ENCODE assay signal across 14 cellular contexts in the genomic region with DNA sequence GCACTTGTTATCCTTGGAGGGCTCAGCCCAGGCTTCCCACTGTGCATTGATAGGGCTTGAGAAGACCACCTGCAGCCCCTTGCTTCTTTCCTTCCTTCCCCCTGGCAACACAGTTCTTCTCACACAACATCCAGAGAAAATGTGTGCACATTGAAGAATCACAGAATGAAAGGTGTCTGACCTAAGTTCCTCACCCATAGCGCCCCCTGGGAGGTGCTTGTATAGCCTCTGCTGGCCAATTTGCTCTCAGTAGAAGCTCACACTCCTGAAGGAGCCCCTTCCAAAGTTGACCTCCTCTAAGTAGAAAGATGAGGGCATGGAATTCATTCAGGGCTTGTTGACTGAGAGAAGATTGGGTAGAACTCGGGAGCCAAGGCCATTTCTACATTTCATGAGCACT.
DNase-seq lines count a peak whose midpoint lies in the region; ATAC-seq and TF ChIP-seq lines count a peak whose summit lies in the region.
"Had no signal": no experiment of that assay in that cellular context is flagged by ENCODE, and none has a peak within 500 bp of the region (broad histone marks: within the 10 kb centered on the region; RNA-seq: fewer than 3 reads in every experiment).

No MANE protein-coding gene starts in this region.

- DNase-seq in ACHN (peak; percentile 26), GM12865 (ENCODE audit: low read depth) (peak; percentile 24), OCI-LY7 (ENCODE audit: low spot score) (peak; percentile 1), iPS-NIHi11 (ENCODE audit: low spot score) (peak; percentile 33), NCI-H1417 treated with DMSO at 0.1 percent for 48 hours (lab: John Stamatoyannopoulos, UW) (no peak), foreskin melanocyte (no peak), retina (no peak)
- DNase-seq: activated CD8-positive, alpha-beta memory T cell treated with anti-CD3 and anti-CD28 coated beads, Interleukin-2, amount 50 U/mL, for 4 hours; brain microvascular endothelial cell; effector CD8-positive, alpha-beta T cell; NCI-H2107; NK-92 treated with Interleukin-12 subunit alpha and Interleukin-12 subunit beta, amount 100 ng/mL, for 24 hours; small intestine had no signal

- no peak overlapping the region for H2AFZ ChIP-seq in OCI-LY7 (ENCODE audit: low read length)

- no peaks in the 10 kb centered on the region for H3K9me3 ChIP-seq in OCI-LY7 (ENCODE audit: low read length)

- intact Hi-C loops in OCI-LY7 (cut with micrococcal nuclease; ENCODE audit: unreplicated experiment): no loop called here

- no peaks in the 10 kb centered on the region for H3K4me1 ChIP-seq in OCI-LY7 (ENCODE audit: insufficient read depth, low read length, poor library complexity, severe bottlenecking)

- POLR2A ChIA-PET in OCI-LY7 (lab: Charles Lee): no interaction called here

- no peaks in the 10 kb centered on the region for H4K20me1 ChIP-seq in OCI-LY7 (ENCODE audit: insufficient read depth, low read length)

- no peaks in the 10 kb centered on the region for H3K36me3 ChIP-seq in OCI-LY7 (ENCODE audit: insufficient read depth, low read length)
- H3K36me3 ChIP-seq: brain microvascular endothelial cell had no signal

- H3K27ac ChIP-seq in OCI-LY7 (ENCODE audit: low read depth, low read length, poor library complexity, severe bottlenecking): no peak overlapping the region
- H3K27ac ChIP-seq: brain microvascular endothelial cell had no signal

- no peak for ATAC-seq in HG03045 (IDR thresholded peaks at IDR 0.05; ENCODE audit: unreplicated experiment)

- no peaks in the 10 kb centered on the region for H3K9me2 ChIP-seq in OCI-LY7 (ENCODE audit: insufficient read depth, low read length)

- BruUV-seq in OCI-LY7 (replicated peaks; lab: Mats Ljungman, UMichigan): no TSS peak

- TF ChIP-seq CTCF in GM12865 (IDR thresholded peaks at IDR 0.05; ENCODE audit: insufficient read depth, low read depth, low read length, missing control alignments) (peak; percentile 29), OCI-LY7 (conservative IDR thresholded peaks at IDR 0.05; ENCODE audit: low read length) (peak; percentile 50)

- no peak overlapping the region for H3K4me2 ChIP-seq in OCI-LY7 (ENCODE audit: low read length)

- H3K4me3 ChIP-seq in GM12865 (ENCODE audit: low read depth, low read length) (no peak overlapping the region), OCI-LY7 (ENCODE audit: low read depth, low read length, poor library complexity, severe bottlenecking) (no peak overlapping the region)

- no peaks in the 10 kb centered on the region for H3K79me2 ChIP-seq in OCI-LY7 (ENCODE audit: insufficient read depth, low read depth, low read length)

- CTCF ChIA-PET in OCI-LY7 (lab: Charles Lee; ENCODE audit: unreplicated experiment): no interaction called here

- in situ Hi-C loops in ACHN (cut with HindIII; ENCODE audit: low pct_ligation_motif_present, low pct_unique_long_range_greater_than_20kb, low sequenced_read_pairs): no loop called here

Comparison
In these comparisons a context has a peak if more than half of its experiments do, and no peak if none do; other contexts are left out.
1. DNase-seq: peak in ACHN (single experiment), GM12865 (single experiment), OCI-LY7 (single experiment) and iPS-NIHi11 (single experiment); none in NCI-H1417 treated with DMSO at 0.1 percent for 48 hours (single experiment), foreskin melanocyte (single experiment) and retina (single experiment).